Comparison of ENCODE assay signal across 8 cellular contexts in the genomic region with DNA sequence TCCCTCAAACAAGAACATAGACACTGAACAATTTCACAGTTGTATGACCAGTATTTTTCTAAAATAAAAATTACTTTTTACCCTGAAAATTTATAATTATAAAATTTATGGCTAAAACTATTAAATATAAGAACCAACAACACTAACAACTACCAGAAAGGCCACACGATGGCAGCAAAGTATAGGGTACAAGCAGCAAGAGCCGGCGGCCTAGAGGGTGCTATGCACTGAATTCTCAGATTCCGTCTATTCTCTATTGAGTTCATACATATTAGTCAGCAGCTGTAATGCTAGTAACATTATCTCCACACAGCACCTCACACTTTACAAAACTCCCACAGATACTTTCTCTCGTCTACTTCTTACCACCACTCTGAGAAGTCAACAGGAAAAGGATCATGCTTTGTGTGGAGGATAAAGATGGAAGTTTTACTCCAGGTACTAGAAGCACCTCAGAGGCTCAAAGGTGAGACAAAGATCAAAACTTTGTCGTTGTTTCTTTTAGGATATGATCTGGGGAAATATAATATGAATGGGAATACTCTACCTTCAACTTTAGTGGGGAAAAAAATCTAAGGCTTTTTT.
DNase-seq lines count a peak whose midpoint lies in the region; ATAC-seq and TF ChIP-seq lines count a peak whose summit lies in the region.

No MANE protein-coding gene starts in this region.

- ATAC-seq in GM19043 (IDR thresholded peaks at IDR 0.05; ENCODE audit: low read depth, unreplicated experiment) (peak; percentile 80), HG03378 (IDR thresholded peaks at IDR 0.05; ENCODE audit: unreplicated experiment) (peak; percentile 87), left lung (peak; percentile 96)
- peak; percentile 51 to 58 for ATAC-seq in activated CD4-positive, CD25-positive, alpha-beta regulatory T cell treated with anti-CD3 and anti-CD28 coated beads, Interleukin-2, amount 50 U/mL, for 24 hours

- no peaks in the 10 kb centered on the region for H3K9me3 ChIP-seq in left lung

- DNase-seq in NCI-H345 treated with DMSO at 0.1 percent for 48 hours (lab: John Stamatoyannopoulos, UW; ENCODE audit: unreplicated experiment) (peak; percentile 89), choroid plexus epithelial cell (ENCODE audit: low read depth) (peak; percentile 96), left lung (peak in 1 of 2 donors; percentile 54)
- DNase-seq in stimulated activated CD8-positive, alpha-beta memory T cell treated with anti-CD3 and anti-CD28 coated beads, Interleukin-12 subunit alpha, Interleukin-12 subunit beta, amount 100 ng/mL, for 24 hours (ENCODE audit: extremely low read depth), result peak; percentile 3

- TF ChIP-seq CTCF in C4-2B (conservative IDR thresholded peaks at IDR 0.05), result peak; percentile 93
- TF ChIP-seq CTCF in choroid plexus epithelial cell (conservative IDR thresholded peaks at IDR 0.05; ENCODE audit: low read depth, low read length), result peak; percentile 84
- TF ChIP-seq CTCF in left lung (IDR thresholded peaks at IDR 0.05), result peak; percentile 40 to 57

- no peaks in the 10 kb centered on the region for H3K36me3 ChIP-seq in left lung

- H3K4me3 ChIP-seq in choroid plexus epithelial cell (ENCODE audit: low read depth, low read length), result no peak overlapping the region
- H3K4me3 ChIP-seq in left lung, result no peak overlapping the region

- no peak overlapping the region for H3K27ac ChIP-seq in C4-2B
- H3K27ac ChIP-seq in left lung, result no peak overlapping the region

- intact Hi-C loops in left lung (cut with DNase I), result loop anchor here in 1 of 2 donors (10.0 kb wide), 1 partner anchor 238 kb away; no protein-coding TSS in a partner anchor

- H3K27me3 ChIP-seq in left lung, result peaks cover 0 to 31% of the 10 kb centered on the region in 2 donors

- H3K4me1 ChIP-seq in left lung, result no peaks in the 10 kb centered on the region
